Comparison of ENCODE assay signal across 10 cellular contexts in the genomic region with DNA sequence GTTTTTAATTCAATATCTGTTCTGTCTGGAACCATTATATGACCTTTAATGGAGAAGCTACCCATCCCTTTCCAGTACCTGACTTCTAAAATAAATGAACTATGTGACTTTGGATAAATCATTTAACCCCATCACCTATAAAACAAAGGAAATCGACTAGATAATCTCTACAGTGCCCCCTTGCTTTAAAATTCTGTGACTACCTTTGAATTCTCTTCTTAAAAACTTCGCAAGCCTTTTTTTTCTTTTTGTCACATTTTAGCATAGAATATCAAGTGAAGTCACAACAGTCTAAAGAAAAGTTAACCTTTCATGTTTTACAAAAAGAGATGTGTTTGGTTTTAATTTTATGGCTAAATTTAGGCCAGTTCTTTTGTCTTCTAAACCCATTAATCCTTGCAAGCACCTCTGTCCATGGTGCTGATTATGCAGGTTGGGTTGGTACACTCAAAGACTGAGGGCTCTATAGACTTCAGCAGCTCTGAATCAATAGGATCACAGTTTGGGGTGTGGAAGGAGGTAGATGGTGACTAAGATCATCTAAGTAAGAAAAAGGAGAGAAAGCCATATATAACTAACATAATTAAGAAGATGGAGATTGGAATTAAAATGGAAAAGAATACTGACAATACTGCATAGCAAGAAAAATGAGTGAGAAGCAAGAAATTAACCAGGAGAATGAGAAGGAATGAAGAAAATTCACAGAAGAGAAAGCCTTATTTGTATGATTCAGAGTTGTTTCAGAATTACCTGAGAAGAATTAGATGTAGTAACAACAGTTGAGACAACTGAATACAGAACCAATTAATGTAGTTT.
A peak's percentile ranks its signal among the peaks of the same experiment; 100 is the strongest.
DNase-seq lines count a peak whose midpoint lies in the region; ATAC-seq lines count a peak whose summit lies in the region.
"Had no signal": no experiment of that assay in that cellular context is flagged by ENCODE, and none has a peak within 500 bp of the region (broad histone marks: within the 10 kb centered on the region; RNA-seq: fewer than 3 reads in every experiment).

No MANE protein-coding gene starts in this region.

- no peaks in the 10 kb centered on the region for H3K27me3 ChIP-seq in adipocyte (replicated peaks; ENCODE audit: control insufficient read depth, insufficient read depth, low read length)
- H3K27me3 ChIP-seq: body of pancreas had no signal

- no peaks in the 10 kb centered on the region for H3K9me3 ChIP-seq in adipocyte (ENCODE audit: control insufficient read depth, low read length)
- H3K9me3 ChIP-seq: body of pancreas, psoas muscle had no signal

- ATAC-seq in HG03139 (IDR thresholded peaks at IDR 0.05; ENCODE audit: unreplicated experiment) (no peak), GM21737 (IDR thresholded peaks at IDR 0.05; ENCODE audit: unreplicated experiment) (no peak)
- ATAC-seq: body of pancreas had no signal

- H3K4me3 ChIP-seq in adipocyte (ENCODE audit: low read length), result no peak overlapping the region
- H3K4me3 ChIP-seq: body of pancreas, psoas muscle had no signal

- peak; percentile 61 for DNase-seq in EH (ENCODE audit: low read depth)
- DNase-seq in HuH-7 (ENCODE audit: low spot score), result peak; percentile 10
- peak; percentile 40 for DNase-seq in adipocyte (ENCODE audit: low read depth)
- DNase-seq in iPS DF 4.7 (ENCODE audit: extremely low read depth, low spot score), result peak; percentile 16
- no peak for DNase-seq in activated T-cell treated with anti-CD3 and anti-CD28 coated beads, Interleukin-2, amount 50 U/mL, for 1 hour
- no peak for DNase-seq in activated CD8-positive, alpha-beta memory T cell treated with anti-CD3 and anti-CD28 coated beads for 24 hours
- DNase-seq: body of pancreas, psoas muscle had no signal

- no peaks in the 10 kb centered on the region for H3K4me1 ChIP-seq in adipocyte (ENCODE audit: control insufficient read depth, insufficient read depth, low read length)
- H3K4me1 ChIP-seq: body of pancreas had no signal

- peaks cover 50% of the 10 kb centered on the region for H3K36me3 ChIP-seq in adipocyte (ENCODE audit: control insufficient read depth, insufficient read depth, low read length, severe bottlenecking)

- H3K9ac ChIP-seq in adipocyte (ENCODE audit: low read length), result no peak overlapping the region

Comparison
In these comparisons a context has a peak if more than half of its experiments do, and no peak if none do; other contexts are left out.
1. DNase-seq: peak in EH (single experiment), HuH-7 (single experiment), adipocyte (single experiment) and iPS DF 4.7 (single experiment); none in activated T-cell treated with anti-CD3 and anti-CD28 coated beads, Interleukin-2, amount 50 U/mL, for 1 hour (single experiment) and activated CD8-positive, alpha-beta memory T cell treated with anti-CD3 and anti-CD28 coated beads for 24 hours (single experiment).